In genomic region chr9:36159509-36159908, GRCh38 we compare ENCODE assay signal across 16 cellular contexts. TPM values are rescaled to one million over a fixed set of nuclear protein-coding genes. Genes with fewer than 3 reads are reported as not detected.
DNase-seq lines count a peak whose midpoint lies in the region; ATAC-seq and TF ChIP-seq lines count a peak whose summit lies in the region.
"Not testable (repeated sequence)": the region's sequence is repeated elsewhere in the genome, so short reads cannot be mapped to it uniquely, and the experiment has no call there.
"Had no signal": no experiment of that assay in that cellular context is flagged by ENCODE, and none has a peak within 500 bp of the region (broad histone marks: within the 10 kb centered on the region; RNA-seq: fewer than 3 reads in every experiment).

No MANE protein-coding gene starts in this region.

- peaks cover 17% of the 10 kb centered on the region for H3K4me1 ChIP-seq in PC-3 (ENCODE audit: insufficient read depth, low read length)
- H3K4me1 ChIP-seq in ascending aorta, result peaks cover 4 to 25% of the 10 kb centered on the region in 2 donors
- peaks cover 18 to 82% (median 75%) of the 10 kb centered on the region in 4 donors for H3K4me1 ChIP-seq in esophagus muscularis mucosa
- H3K4me1 ChIP-seq in right atrium auricular region, result peaks cover 0 to 43% of the 10 kb centered on the region in 2 donors
- peaks cover 24% of the 10 kb centered on the region for H3K4me1 ChIP-seq in mesenchymal stem cell (ENCODE audit: control insufficient read depth, insufficient read depth, low read depth, low read length)
- peaks cover 29% of the 10 kb centered on the region for H3K4me1 ChIP-seq in rectal smooth muscle tissue (ENCODE audit: control insufficient read depth, insufficient read depth, low read length)
- H3K4me1 ChIP-seq in suprapubic skin, result peaks cover 31% of the 10 kb centered on the region
- H3K4me1 ChIP-seq in vagina, result peaks cover 35% of the 10 kb centered on the region

- not testable (repeated sequence) for TF ChIP-seq POLR2A in esophagus muscularis mucosa (IDR thresholded peaks at IDR 0.05; ENCODE audit: low read depth); suprapubic skin (IDR thresholded peaks at IDR 0.05); vagina (IDR thresholded peaks at IDR 0.05)

- H3K27ac ChIP-seq in PC-3 (ENCODE audit: low read length); mesenchymal stem cell (ENCODE audit: low read length, poor library complexity, severe bottlenecking): not testable (repeated sequence)
- H3K27ac ChIP-seq in ascending aorta (peak overlapping the region; percentile 75 to 80), esophagus muscularis mucosa (replicated peaks in 1 of 4) (peak overlapping the region; percentile 65 to 87 (median 84)), right atrium auricular region (peak overlapping the region; percentile 48 to 77), rectal smooth muscle tissue (ENCODE audit: low read depth, low read length) (peak overlapping the region; percentile 60), suprapubic skin (peak overlapping the region; percentile 65), vagina (peak overlapping the region; percentile 89)

- H3K36me3 ChIP-seq in PC-3 (ENCODE audit: low read depth, low read length); ascending aorta; right atrium auricular region; mesenchymal stem cell (ENCODE audit: control insufficient read depth in 1 of 2, insufficient read depth in 2 of 2, low read depth in 1 of 2, low read length in 2 of 2); rectal smooth muscle tissue (ENCODE audit: control insufficient read depth, insufficient read depth, low read length); suprapubic skin; vagina: not testable (repeated sequence)
- H3K36me3 ChIP-seq in esophagus muscularis mucosa, result peaks cover 0 to 19% (median 3%) of the 10 kb centered on the region in 4 donors

- WGBS in esophagus muscularis mucosa, result 94% methylated on average over 4 of the region's 4 CpGs
- WGBS in mesenchymal stem cell, result 100% methylated on average over 4 of the region's 4 CpGs
- 95% methylated on average over 4 of the region's 4 CpGs for WGBS in suprapubic skin

- not testable (repeated sequence) for TF ChIP-seq EP300 in esophagus muscularis mucosa (IDR thresholded peaks at IDR 0.05); suprapubic skin (IDR thresholded peaks at IDR 0.05)

- CTCF ChIA-PET in PC-3 (lab: Charles Lee), result not testable (repeated sequence)

- H3K4me2 ChIP-seq in PC-3 (ENCODE audit: low read length); mesenchymal stem cell (ENCODE audit: low read length, poor library complexity, severe bottlenecking): not testable (repeated sequence)

- not testable (repeated sequence) for H3K14ac ChIP-seq in mesenchymal stem cell (ENCODE audit: low read length in 2 of 2)

- H4K91ac ChIP-seq in mesenchymal stem cell (ENCODE audit: low read length), result not testable (repeated sequence)

- H3K9ac ChIP-seq in PC-3 (ENCODE audit: low read length); rectal smooth muscle tissue (ENCODE audit: low read length): not testable (repeated sequence)
- peak overlapping the region; percentile 65 for H3K9ac ChIP-seq in mesenchymal stem cell (ENCODE audit: low read length)

- H3K4me3 ChIP-seq in PC-3 (ENCODE audit: low read length); ascending aorta; esophagus muscularis mucosa; right atrium auricular region; mesenchymal stem cell (ENCODE audit: insufficient read depth in 1 of 2, low read depth in 1 of 2, low read length in 2 of 2); rectal smooth muscle tissue (ENCODE audit: low read length); suprapubic skin; vagina: not testable (repeated sequence)

- not testable (repeated sequence) for TF ChIP-seq CTCF in PC-3 (conservative IDR thresholded peaks at IDR 0.05; ENCODE audit: low read depth, low read length); ascending aorta (IDR thresholded peaks at IDR 0.05); esophagus muscularis mucosa (IDR thresholded peaks at IDR 0.05); right atrium auricular region (IDR thresholded peaks at IDR 0.05); suprapubic skin (IDR thresholded peaks at IDR 0.05); vagina (IDR thresholded peaks at IDR 0.05)

- POLR2A ChIA-PET in PC-3 (lab: Charles Lee; ENCODE audit: unreplicated experiment), result not testable (repeated sequence)

- H4K8ac ChIP-seq in mesenchymal stem cell (ENCODE audit: low read length), result not testable (repeated sequence)

- not testable (repeated sequence) for H4K20me1 ChIP-seq in PC-3 (ENCODE audit: low read length)

- H3K9me3 ChIP-seq in PC-3 (ENCODE audit: low read length); ascending aorta; esophagus muscularis mucosa; right atrium auricular region; mesenchymal stem cell (ENCODE audit: control insufficient read depth, low read length); suprapubic skin; vagina: not testable (repeated sequence)

- not testable (repeated sequence) for H3K23ac ChIP-seq in mesenchymal stem cell (ENCODE audit: low read length in 2 of 2)

- not testable (repeated sequence) for H3K4ac ChIP-seq in mesenchymal stem cell (ENCODE audit: low read depth in 1 of 2, low read length in 2 of 2)

- H3K79me2 ChIP-seq in PC-3 (ENCODE audit: low read length), result not testable (repeated sequence)

- not testable (repeated sequence) for H3K79me1 ChIP-seq in mesenchymal stem cell (replicated peaks; ENCODE audit: low read length, poor library complexity, severe bottlenecking)

- H3F3A ChIP-seq in PC-3 (ENCODE audit: low read length, unreplicated experiment), result not testable (repeated sequence)

- H3K9me2 ChIP-seq in PC-3 (replicated peaks; ENCODE audit: low read length), result not testable (repeated sequence)

- H2BK12ac ChIP-seq in mesenchymal stem cell (ENCODE audit: low read length in 2 of 2), result not testable (repeated sequence)

- H2BK5ac ChIP-seq in mesenchymal stem cell (ENCODE audit: low read depth, low read length, poor library complexity, severe bottlenecking), result not testable (repeated sequence)

- ATAC-seq in PC-3, result not testable (repeated sequence)

- H3K27me3 ChIP-seq in PC-3 (ENCODE audit: low read length); ascending aorta; esophagus muscularis mucosa; right atrium auricular region; mesenchymal stem cell (ENCODE audit: control insufficient read depth in 1 of 2, insufficient read depth in 1 of 2, low read length in 2 of 2); rectal smooth muscle tissue (ENCODE audit: control insufficient read depth, insufficient read depth, low read length); suprapubic skin; vagina: not testable (repeated sequence)

- not testable (repeated sequence) for H2BK120ac ChIP-seq in mesenchymal stem cell (ENCODE audit: low read depth, low read length)

- not testable (repeated sequence) for BruUV-seq in PC-3 (replicated peaks; lab: Mats Ljungman, UMichigan)

- intact Hi-C loops in PC-3 (cut with micrococcal nuclease); ascending aorta (cut with DNase I); esophagus muscularis mucosa (cut with DNase I); vagina (cut with DNase I): not testable (repeated sequence)

- not testable (repeated sequence) for H2BK15ac ChIP-seq in mesenchymal stem cell (ENCODE audit: low read depth, poor library complexity, severe bottlenecking)

- not testable (repeated sequence) for H3K18ac ChIP-seq in mesenchymal stem cell (ENCODE audit: low read depth in 1 of 2, low read length in 2 of 2)

- DNase-seq in PC-3, result peak; percentile 33
- not testable (repeated sequence) for DNase-seq in ascending aorta (ENCODE audit: low spot score in 2 of 2); esophagus muscularis mucosa (ENCODE audit: extremely low spot score); right atrium auricular region (ENCODE audit: low spot score); mesenchymal stem cell; suprapubic skin (ENCODE audit: low spot score in 2 of 2); vagina (ENCODE audit: extremely low spot score in 2 of 2)

- not testable (repeated sequence) for H2AFZ ChIP-seq in PC-3 (ENCODE audit: low read length); mesenchymal stem cell (ENCODE audit: low read depth, low read length)

- H2AK5ac ChIP-seq in mesenchymal stem cell (ENCODE audit: low read length, severe bottlenecking), result not testable (repeated sequence)

RNA-seq across cellular contexts. Expression of gene CCIN, which starts 9.7 kb away (rescaled TPM):
- total RNA-seq in PC-3 (2014; rRNA removed) (0.22 and 0.46 TPM in 2 replicates), ascending aorta (not detected), esophagus muscularis mucosa (1 to 10 TPM in 1 of 4 donors, under 1 TPM in 3; 0.39 to 1.0 (median 0.46) TPM), right atrium auricular region (not detected), suprapubic skin (not detected), vagina (not detected)
- polyA plus RNA-seq in mesenchymal stem cell (2013, experiment 1 of 2), result 0.01 TPM
- 0.04 TPM for polyA plus RNA-seq in mesenchymal stem cell (2013, experiment 2 of 2)
- total RNA-seq: A673; CD8-positive, alpha-beta memory T cell; GM12878; H9; HepG2; HT1080; K562 had no signal
- polyA plus RNA-seq: GM12878, GM23338, HepG2, K562 had no signal

RNA-seq across cellular contexts. Expression of gene GLIPR2, which starts 23.0 kb away (rescaled TPM):
- total RNA-seq in PC-3 (2014; rRNA removed) (6.7 and 10.1 TPM in 2 replicates), ascending aorta (54.4 TPM), esophagus muscularis mucosa (10 to 100 TPM; 51.3 to 84.9 (median 59.6) TPM), right atrium auricular region (10 to 100 TPM; 11.2 to 11.6 TPM), suprapubic skin (1 to 10 TPM; 3.2 to 8.8 (median 5.6) TPM), vagina (34.9 TPM)
- polyA plus RNA-seq in mesenchymal stem cell (2013, experiment 1 of 2), result 36.0 TPM
- 35.7 TPM for polyA plus RNA-seq in mesenchymal stem cell (2013, experiment 2 of 2)

RNA-seq across cellular contexts. Expression of gene CLTA, which starts 31.2 kb away (rescaled TPM):
- total RNA-seq in PC-3 (2014; rRNA removed) (259 and 266 TPM in 2 replicates), ascending aorta (222 TPM), esophagus muscularis mucosa (100 to 1,000 TPM; 125 to 178 (median 159) TPM), right atrium auricular region (10 to 100 TPM; 67.2 to 87.7 TPM), suprapubic skin (100 to 1,000 TPM; 128 to 148 (median 130) TPM), vagina (199 TPM)
- 420 TPM for polyA plus RNA-seq in mesenchymal stem cell (2013, experiment 1 of 2)
- 415 TPM for polyA plus RNA-seq in mesenchymal stem cell (2013, experiment 2 of 2)
